In the genomic region with DNA sequence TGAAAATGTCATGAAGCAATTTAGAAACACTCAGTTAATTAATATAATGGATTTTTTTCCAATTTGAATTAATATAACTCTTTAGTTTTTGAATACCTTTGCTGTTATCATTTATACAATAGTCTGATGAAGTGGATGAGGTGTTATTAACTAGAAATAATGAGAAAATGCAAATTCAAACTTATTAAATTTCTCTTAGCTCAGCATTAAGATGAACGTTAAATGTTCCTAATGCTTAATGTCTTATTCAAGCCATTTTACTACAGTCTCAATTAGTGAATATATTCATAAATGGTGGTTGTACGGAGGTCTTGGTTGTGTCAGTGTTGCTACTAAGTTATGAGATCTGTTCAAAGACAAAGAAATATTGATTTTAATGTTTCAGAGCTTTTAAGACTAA, we compare ENCODE assay signal across 27 cellular contexts.
"Had no signal": no experiment of that assay in that cellular context is flagged by ENCODE, and none has a peak within 500 bp of the region (broad histone marks: within the 10 kb centered on the region; RNA-seq: fewer than 3 reads in every experiment).

No MANE protein-coding gene starts in this region.

- DNase-seq: colonic mucosa; cortex of kidney; dermis blood vessel endothelial cell; dorsolateral prefrontal cortex; effector CD4-positive, alpha-beta T cell; effector CD8-positive, alpha-beta T cell; effector memory CD4-positive, alpha-beta T cell; effector memory CD8-positive, alpha-beta T cell; endodermal cell; erythroblast; esophagus squamous epithelium; foreskin fibroblast; foreskin keratinocyte; foreskin melanocyte; gastrocnemius medialis; glutamatergic neuron; head of caudate nucleus; heart left ventricle; heart right ventricle had no signal

- H3K9me3 ChIP-seq: colonic mucosa, esophagus muscularis mucosa, esophagus squamous epithelium, gastrocnemius medialis, gastroesophageal sphincter, heart left ventricle, heart right ventricle had no signal

- FAIRE-seq: colon, endometrium, endothelial cell of umbilical vein had no signal

- ATAC-seq: effector memory CD8-positive, alpha-beta T cell; esophagus mucosa; foreskin keratinocyte; gastrocnemius medialis; gastroesophageal sphincter; heart left ventricle; heart right ventricle had no signal

- H3K27ac ChIP-seq: colonic mucosa, coronary artery, dorsolateral prefrontal cortex, epithelial cell of prostate, esophagus muscularis mucosa, esophagus squamous epithelium, foreskin keratinocyte, gastrocnemius medialis, gastroesophageal sphincter, heart left ventricle, heart right ventricle had no signal

- H3K36me3 ChIP-seq: colonic mucosa, esophagus muscularis mucosa, esophagus squamous epithelium, gastrocnemius medialis, gastroesophageal sphincter, heart left ventricle, heart right ventricle had no signal

- H3K4me3 ChIP-seq: colonic mucosa, coronary artery, dorsolateral prefrontal cortex, esophagus muscularis mucosa, esophagus squamous epithelium, gastrocnemius medialis, gastroesophageal sphincter, heart left ventricle, heart right ventricle had no signal

- H3K4me1 ChIP-seq: colonic mucosa, esophagus muscularis mucosa, esophagus squamous epithelium, foreskin keratinocyte, gastrocnemius medialis, gastroesophageal sphincter, heart left ventricle, heart right ventricle had no signal

- H3K27me3 ChIP-seq: colonic mucosa, dorsolateral prefrontal cortex, esophagus muscularis mucosa, esophagus squamous epithelium, foreskin keratinocyte, gastrocnemius medialis, gastroesophageal sphincter, heart left ventricle, heart right ventricle had no signal
